Comparison of ENCODE assay signal across 18 cellular contexts in genomic region chr10:106557951-106558733, GRCh38.
DNase-seq lines count a peak whose midpoint lies in the region; ATAC-seq and TF ChIP-seq lines count a peak whose summit lies in the region.
"Had no signal": no experiment of that assay in that cellular context is flagged by ENCODE, and none has a peak within 500 bp of the region (broad histone marks: within the 10 kb centered on the region; RNA-seq: fewer than 3 reads in every experiment).

No MANE protein-coding gene starts in this region.

- no peak for TF ChIP-seq CTCF in left ventricle myocardium inferior (IDR thresholded peaks at IDR 0.05; ENCODE audit: borderline replicate concordance)
- TF ChIP-seq CTCF in fibroblast of lung (conservative IDR thresholded peaks at IDR 0.05 in 1 of 2, IDR thresholded peaks at IDR 0.05 in 1 of 2; ENCODE audit: low read depth in 1 of 2, low read length in 2 of 2): no peak
- no peak for TF ChIP-seq CTCF in smooth muscle cell (IDR thresholded peaks at IDR 0.05; ENCODE audit: borderline replicate concordance, insufficient read depth, poor library complexity, severe bottlenecking)
- TF ChIP-seq CTCF in upper lobe of right lung (IDR thresholded peaks at IDR 0.05): no peak

- no peak overlapping the region for H3K27ac ChIP-seq in left ventricle myocardium inferior (replicated peaks)
- H3K27ac ChIP-seq in fibroblast of lung (ENCODE audit: insufficient read depth, low read length): peak overlapping the region; percentile 5
- peak overlapping the region; percentile 49 for H3K27ac ChIP-seq in smooth muscle cell (ENCODE audit: low read depth)
- no peak overlapping the region for H3K27ac ChIP-seq in upper lobe of right lung
- H3K27ac ChIP-seq: body of pancreas, hepatocyte, HL-60 had no signal

- H3K36me3 ChIP-seq in left ventricle myocardium inferior (no peaks in the 10 kb centered on the region), adipocyte (ENCODE audit: control insufficient read depth, insufficient read depth, low read length, severe bottlenecking) (no peaks in the 10 kb centered on the region), fibroblast of lung (ENCODE audit: control insufficient read depth, insufficient read depth, low read length) (no peaks in the 10 kb centered on the region), smooth muscle cell (ENCODE audit: low read depth) (no peaks in the 10 kb centered on the region), upper lobe of right lung (no peaks in the 10 kb centered on the region)

- no peaks in the 10 kb centered on the region for H3K9me3 ChIP-seq in left ventricle myocardium inferior (replicated peaks)
- H3K9me3 ChIP-seq in adipocyte (ENCODE audit: control insufficient read depth, low read length): no peaks in the 10 kb centered on the region
- H3K9me3 ChIP-seq in fibroblast of lung (ENCODE audit: control insufficient read depth, insufficient read depth, low read depth, low read length): no peaks in the 10 kb centered on the region
- H3K9me3 ChIP-seq in smooth muscle cell (replicated peaks; ENCODE audit: low read depth): no peaks in the 10 kb centered on the region
- no peaks in the 10 kb centered on the region for H3K9me3 ChIP-seq in upper lobe of right lung
- H3K9me3 ChIP-seq: body of pancreas had no signal

- H2AFZ ChIP-seq in fibroblast of lung (ENCODE audit: low read length) (no peak overlapping the region), smooth muscle cell (ENCODE audit: low read depth) (no peak overlapping the region)
- H2AFZ ChIP-seq: hepatocyte had no signal

- H3F3A ChIP-seq in smooth muscle cell (ENCODE audit: low read depth): peaks cover 4% of the 10 kb centered on the region

- H3K27me3 ChIP-seq in left ventricle myocardium inferior (ENCODE audit: low read depth) (no peaks in the 10 kb centered on the region), adipocyte (replicated peaks; ENCODE audit: control insufficient read depth, insufficient read depth, low read length) (no peaks in the 10 kb centered on the region), fibroblast of lung (ENCODE audit: control insufficient read depth, insufficient read depth, low read length) (no peaks in the 10 kb centered on the region), smooth muscle cell (ENCODE audit: low read depth) (no peaks in the 10 kb centered on the region), upper lobe of right lung (no peaks in the 10 kb centered on the region)
- H3K27me3 ChIP-seq: body of pancreas, hepatocyte had no signal

- ATAC-seq in Right ventricle myocardium inferior (peak; percentile 52), upper lobe of right lung (no peak)
- ATAC-seq: body of pancreas, T-cell had no signal

- H4K20me1 ChIP-seq in fibroblast of lung (ENCODE audit: control insufficient read depth, extremely low read depth, insufficient read depth, low read length): no peaks in the 10 kb centered on the region
- H4K20me1 ChIP-seq in smooth muscle cell (ENCODE audit: low read depth): no peaks in the 10 kb centered on the region

- H3K79me2 ChIP-seq in fibroblast of lung (ENCODE audit: control insufficient read depth, insufficient read depth, low read length) (no peaks in the 10 kb centered on the region), smooth muscle cell (ENCODE audit: low read depth) (no peaks in the 10 kb centered on the region)
- H3K79me2 ChIP-seq: hepatocyte had no signal

- WGBS in smooth muscle cell (ENCODE audit: low lambda C conversion rate): 88% methylated on average over 7 of the region's 7 CpGs

- DNase-seq in Right ventricle myocardium inferior (ENCODE audit: missing footprints) (no peak), left ventricle myocardium inferior (no peak), adipocyte (ENCODE audit: low read depth) (peak; percentile 77), fibroblast of lung (ENCODE audit: low read depth in 2 of 2) (peak; percentile 54 to 67), smooth muscle cell (lab: John Stamatoyannopoulos, UW; ENCODE audit: unreplicated experiment) (no peak), NCI-H345 treated with DMSO at 0.1 percent for 48 hours (lab: John Stamatoyannopoulos, UW; ENCODE audit: unreplicated experiment) (no peak), upper lobe of right lung (no peak)
- no peak for DNase-seq in activated CD8-positive, alpha-beta memory T cell treated with anti-CD3 and anti-CD28 coated beads for 24 hours
- DNase-seq: activated CD4-positive, alpha-beta T cell treated with anti-CD3 and anti-CD28 coated beads, Interleukin-2, amount 50 U/mL, for 4 hours; activated naive CD4-positive, alpha-beta T cell; body of pancreas; CD4-positive, CD25-positive, alpha-beta regulatory T cell; H9; NCI-H187 treated with DMSO at 0.1 percent for 48 hours; NCI-H345; T-cell had no signal

- no peak overlapping the region for H3K4me2 ChIP-seq in fibroblast of lung (ENCODE audit: extremely low read depth, insufficient read depth, low read length)
- H3K4me2 ChIP-seq in smooth muscle cell: peak overlapping the region; percentile 43
- H3K4me2 ChIP-seq: hepatocyte had no signal

- H3K9ac ChIP-seq in adipocyte (ENCODE audit: low read length) (no peak overlapping the region), fibroblast of lung (ENCODE audit: insufficient read depth, low read length) (no peak overlapping the region), smooth muscle cell (ENCODE audit: low read depth) (no peak overlapping the region)

- intact Hi-C loops in Right ventricle myocardium inferior (cut with DNase I): no loop called here
- intact Hi-C loops in left ventricle myocardium inferior (cut with micrococcal nuclease): no loop called here
- intact Hi-C loops in upper lobe of right lung (cut with DNase I): no loop called here

- H3K4me3 ChIP-seq in left ventricle myocardium inferior (no peak overlapping the region), adipocyte (ENCODE audit: low read length) (no peak overlapping the region), fibroblast of lung (replicated peaks in 1 of 4; ENCODE audit: control extremely low read depth in 1 of 4, insufficient read depth in 1 of 4, low read depth in 3 of 4, low read length in 4 of 4) (no peak overlapping the region), smooth muscle cell (no peak overlapping the region), upper lobe of right lung (no peak overlapping the region)
- H3K4me3 ChIP-seq: body of pancreas, hepatocyte had no signal

- H3K4me1 ChIP-seq in left ventricle myocardium inferior (peaks cover 9% of the 10 kb centered on the region), adipocyte (ENCODE audit: control insufficient read depth, insufficient read depth, low read length) (peaks cover 28% of the 10 kb centered on the region), fibroblast of lung (ENCODE audit: control insufficient read depth, extremely low read depth, insufficient read depth, low read length) (no peaks in the 10 kb centered on the region), smooth muscle cell (ENCODE audit: low read depth) (no peaks in the 10 kb centered on the region), upper lobe of right lung (no peaks in the 10 kb centered on the region)
- H3K4me1 ChIP-seq: body of pancreas had no signal

Comparison
In these comparisons a context has a peak if more than half of its experiments do, and no peak if none do; other contexts are left out.
1. DNase-seq: peak in adipocyte (single experiment) and fibroblast of lung (2 of 2); none in Right ventricle myocardium inferior (single experiment), left ventricle myocardium inferior (single experiment), smooth muscle cell (single experiment), activated CD8-positive, alpha-beta memory T cell treated with anti-CD3 and anti-CD28 coated beads for 24 hours (single experiment), NCI-H345 treated with DMSO at 0.1 percent for 48 hours (single experiment) and upper lobe of right lung (single experiment).
2. H3K27ac ChIP-seq: peak in fibroblast of lung (single experiment) and smooth muscle cell (single experiment); none in left ventricle myocardium inferior (single experiment) and upper lobe of right lung (single experiment).